22 cellular contexts compared by ENCODE assay signal in genomic region chr15:82532991-82533481, GRCh38. TPM values are rescaled to one million over a fixed set of nuclear protein-coding genes. Genes with fewer than 3 reads are reported as not detected.
DNase-seq lines count a peak whose midpoint lies in the region; ATAC-seq, FAIRE-seq and TF ChIP-seq lines count a peak whose summit lies in the region.
"Had no signal": no experiment of that assay in that cellular context is flagged by ENCODE, and none has a peak within 500 bp of the region (broad histone marks: within the 10 kb centered on the region; RNA-seq: fewer than 3 reads in every experiment).

No MANE protein-coding gene starts in this region.

- H3K36me3 ChIP-seq in HepG2 (replicated peaks in 1 of 2; ENCODE audit: control insufficient read depth in 1 of 2, insufficient read depth in 2 of 2, low read length in 2 of 2) (peaks cover 17 to 37% of the 10 kb centered on the region in 2 experiments), right lobe of liver (peaks cover 6 to 33% (median 19%) of the 10 kb centered on the region in 4 donors), upper lobe of left lung (peaks cover 20 to 53% (median 34%) of the 10 kb centered on the region in 4 donors), tibial artery (peaks cover 36 to 54% (median 51%) of the 10 kb centered on the region in 3 donors)

- no peaks in the 10 kb centered on the region for H3K9me3 Mint-ChIP-seq in activated CD4-positive, alpha-beta T cell treated with anti-CD3 and anti-CD28 coated beads, Interleukin-2, amount 10 ng/mL, durations not matched to agents 24 days and 14 days
- H3K9me3 Mint-ChIP-seq: CD4-positive, alpha-beta memory T cell had no signal

- POLR2A ChIA-PET in HepG2 (lab: Yijun Ruan, JAX): no interaction called here
- POLR2A ChIA-PET in GM10248 (lab: Yijun Ruan, JAX): interaction anchor here (0.6 kb wide), 1 partner anchor 221 kb away, joined by 4 read pairs; no protein-coding TSS in a partner anchor

- TF ChIP-seq RAD21 in HepG2 (CRISPR knock-in tag; IDR thresholded peaks at IDR 0.05): no peak

- in situ Hi-C loops in HepG2 (cut with HindIII; ENCODE audit: extremely low pct_ligation_motif_present, low pct_unique_long_range_greater_than_20kb): no loop called here

- H3K4me3 ChIP-seq in HepG2 (replicated peaks in 1 of 3; ENCODE audit: insufficient read depth in 1 of 3, low read depth in 2 of 3, low read length in 3 of 3) (no peak overlapping the region), right lobe of liver (no peak overlapping the region), upper lobe of left lung (no peak overlapping the region), tibial artery (no peak overlapping the region)

- H3K27me3 Mint-ChIP-seq in activated CD4-positive, alpha-beta T cell treated with anti-CD3 and anti-CD28 coated beads, Interleukin-2, amount 10 ng/mL, durations not matched to agents 24 days and 14 days: peaks cover 3% of the 10 kb centered on the region
- H3K27me3 Mint-ChIP-seq: CD4-positive, alpha-beta memory T cell had no signal

- no TSS peak for BruUV-seq in HepG2 (replicated peaks; lab: Mats Ljungman, UMichigan)

- H2AFZ ChIP-seq in HepG2 (ENCODE audit: low read length): no peak overlapping the region

- TF ChIP-seq EP300 in HepG2 (IDR thresholded peaks at IDR 0.05; ENCODE audit: low read depth in 2 of 2, low read length in 2 of 2) (no peak), HepG2 (CRISPR knock-in tag; IDR thresholded peaks at IDR 0.05; ENCODE audit: borderline replicate concordance) (no peak), upper lobe of left lung (IDR thresholded peaks at IDR 0.05) (no peak)

- H3K36me3 Mint-ChIP-seq in activated CD4-positive, alpha-beta T cell treated with anti-CD3 and anti-CD28 coated beads, Interleukin-2, amount 10 ng/mL, durations not matched to agents 24 days and 14 days (ENCODE audit: low read depth): peaks cover 43% of the 10 kb centered on the region

- peak; percentile 19 for ATAC-seq in HepG2
- ATAC-seq in right lobe of liver: no peak
- ATAC-seq in upper lobe of left lung (ENCODE audit: low FRiP score in 2 of 2): peak in 1 of 2 donors; percentile 60

- no peak overlapping the region for H3K9ac ChIP-seq in HepG2 (ENCODE audit: insufficient read depth, low read depth, low read length)

- CTCF ChIA-PET in HepG2 (lab: Yijun Ruan, JAX; ENCODE audit: low intra/inter-chr PET ratio, low total read pairs) (no interaction called here), GM10248 (lab: Yijun Ruan, JAX) (interaction anchor here (1.1 to 2.8 kb wide), 3 partner anchors 19 to 467 kb away, joined by 3 to 20 read pairs (median 3); no protein-coding TSS in a partner anchor)

- H3K27ac ChIP-seq in HepG2 (ENCODE audit: extremely low read length, insufficient read depth, low read length) (no peak overlapping the region), right lobe of liver (no peak overlapping the region), epithelial cell of prostate (peak overlapping the region; percentile 47), upper lobe of left lung (no peak overlapping the region), tibial artery (no peak overlapping the region)

- no peak overlapping the region for H3K4me2 ChIP-seq in HepG2 (ENCODE audit: low read depth, low read length)

- TF ChIP-seq POLR2A in HepG2 (IDR thresholded peaks at IDR 0.05; ENCODE audit: insufficient read depth in 1 of 2, low read depth in 2 of 2, low read length in 2 of 2) (no peak), right lobe of liver (IDR thresholded peaks at IDR 0.05) (no peak), upper lobe of left lung (IDR thresholded peaks at IDR 0.05) (no peak)

- H3K79me2 ChIP-seq in HepG2 (ENCODE audit: insufficient read depth, low read length): peaks cover 4% of the 10 kb centered on the region

- no peak overlapping the region for H3K27ac Mint-ChIP-seq in activated CD4-positive, alpha-beta T cell treated with anti-CD3 and anti-CD28 coated beads, Interleukin-2, amount 10 ng/mL, durations not matched to agents 24 days and 14 days
- H3K27ac Mint-ChIP-seq: CD4-positive, alpha-beta memory T cell had no signal

- DNase-seq in activated CD4-positive, alpha-beta T cell treated with anti-CD3 and anti-CD28 coated beads, Interleukin-2, amount 10 ng/mL, durations not matched to agents 24 days and 14 days: peak; percentile 56
- no peak for DNase-seq in activated CD4-positive, alpha-beta T cell treated with anti-CD3 and anti-CD28 coated beads, Interleukin-2, amount 50 U/mL, for 1 hour
- DNase-seq in HepG2 (ENCODE audit: low spot score): no peak
- no peak for DNase-seq in right lobe of liver
- no peak for DNase-seq in epithelial cell of prostate (ENCODE audit: low read depth, low spot score)
- DNase-seq in upper lobe of left lung: peak; percentile 12 to 63
- no peak for DNase-seq in tibial artery
- no peak for DNase-seq in GM10248 (ENCODE audit: extremely low spot score)
- DNase-seq: 8988T; BE2C; Calu3; CD4-positive, alpha-beta memory T cell; DMS53; EL; GOT3; KG1; NCI-H1417; NCI-H187; NCI-H2227 treated with DMSO at 0.1 percent for 48 hours; NCI-H510A treated with DMSO at 0.1 percent for 48 hours; NCI-H774; SIG-M5 had no signal

- H3K9me3 ChIP-seq in HepG2 (ENCODE audit: low read length) (no peaks in the 10 kb centered on the region), right lobe of liver (no peaks in the 10 kb centered on the region), upper lobe of left lung (no peaks in the 10 kb centered on the region), tibial artery (no peaks in the 10 kb centered on the region)
- H3K9me3 ChIP-seq: BE2C had no signal

- 90% methylated on average over 6 of the region's 15 CpGs for WGBS in HepG2 (ENCODE audit: low lambda C conversion rate)
- 94% methylated on average over 6 of the region's 15 CpGs for WGBS in right lobe of liver (ENCODE audit: insufficient coverage, low coverage, low lambda C conversion rate, missing lambda C conversion rate)
- 92 to 93% methylated on average over 11 to 15 of the region's 15 CpGs for WGBS in upper lobe of left lung, 2 donors

- H3K4me1 ChIP-seq in HepG2 (ENCODE audit: insufficient read depth, low read length): peaks cover 25% of the 10 kb centered on the region
- H3K4me1 ChIP-seq in right lobe of liver: peaks cover 0 to 9% (median 0%) of the 10 kb centered on the region in 4 donors
- H3K4me1 ChIP-seq in upper lobe of left lung: peaks cover 6 to 21% (median 13%) of the 10 kb centered on the region in 4 donors
- H3K4me1 ChIP-seq in tibial artery: peaks cover 0 to 20% (median 5%) of the 10 kb centered on the region in 4 donors
- H3K4me1 ChIP-seq: BE2C had no signal

- H3K27me3 ChIP-seq in HepG2 (ENCODE audit: control insufficient read depth in 1 of 2, insufficient read depth in 2 of 2, low read length in 2 of 2): no peaks in the 10 kb centered on the region
- no peaks in the 10 kb centered on the region for H3K27me3 ChIP-seq in right lobe of liver
- no peaks in the 10 kb centered on the region for H3K27me3 ChIP-seq in upper lobe of left lung
- H3K27me3 ChIP-seq in tibial artery: no peaks in the 10 kb centered on the region
- H3K27me3 ChIP-seq: BE2C had no signal

- H4K20me1 ChIP-seq in HepG2 (ENCODE audit: insufficient read depth, low read length): peaks cover 26% of the 10 kb centered on the region

- no peak for FAIRE-seq in HepG2 (lab: Jason Lieb, UNC)

- no peak overlapping the region for H3K4me3 Mint-ChIP-seq in activated CD4-positive, alpha-beta T cell treated with anti-CD3 and anti-CD28 coated beads, Interleukin-2, amount 10 ng/mL, durations not matched to agents 24 days and 14 days
- H3K4me3 Mint-ChIP-seq: CD4-positive, alpha-beta memory T cell had no signal

- intact Hi-C loops in activated CD4-positive, alpha-beta T cell treated with anti-CD3 and anti-CD28 coated beads, Interleukin-2, amount 10 ng/mL, durations not matched to agents 24 days and 14 days (cut with micrococcal nuclease): loop anchor here (5.0 kb wide), 1 partner anchor 469 kb away; no protein-coding TSS in a partner anchor
- intact Hi-C loops in HepG2 (cut with micrococcal nuclease; ENCODE audit: unreplicated experiment): no loop called here
- intact Hi-C loops in right lobe of liver (cut with DNase I): no loop called here
- intact Hi-C loops in tibial artery (cut with DNase I; ENCODE audit: low total_unique reads): no loop called here

- H3K4me1 Mint-ChIP-seq in activated CD4-positive, alpha-beta T cell treated with anti-CD3 and anti-CD28 coated beads, Interleukin-2, amount 10 ng/mL, durations not matched to agents 24 days and 14 days: peaks cover 29% of the 10 kb centered on the region

- no peak for TF ChIP-seq CTCF in HepG2 (CRISPR knock-in tag; IDR thresholded peaks at IDR 0.05)
- TF ChIP-seq CTCF in right lobe of liver (IDR thresholded peaks at IDR 0.05): no peak
- TF ChIP-seq CTCF in upper lobe of left lung (IDR thresholded peaks at IDR 0.05): no peak
- TF ChIP-seq CTCF in tibial artery (IDR thresholded peaks at IDR 0.05): no peak
- TF ChIP-seq CTCF in GM10248 (IDR thresholded peaks at IDR 0.05; ENCODE audit: control extremely low read depth, extremely low read depth, low read depth, missing control alignments): no peak

RNA-seq across cellular contexts. Expression of gene RPS17, which starts 7.2 kb away (rescaled TPM):
- total RNA-seq in activated CD4-positive, alpha-beta T cell treated with anti-CD3 and anti-CD28 coated beads, Interleukin-2, amount 10 ng/mL, durations not matched to agents 24 days and 14 days: 2,675 and 2,728 TPM in 2 replicates
- 2,570 and 3,054 TPM in 2 replicates for total RNA-seq in HepG2 (2016; rRNA removed; fragmentation: Illumina TruSeq; extraction: Trizol)
- 4,994 and 5,490 TPM in 2 replicates for total RNA-seq in HepG2 (2016; cell fraction: cytosol; rRNA removed; fragmentation: Illumina TruSeq; extraction: Trizol; ENCODE audit: low read depth)
- total RNA-seq in HepG2 (2016; cell fraction: insoluble cytoplasmic fraction; rRNA removed; fragmentation: Illumina TruSeq; extraction: Trizol): 2,663 and 3,313 TPM in 2 replicates
- total RNA-seq in HepG2 (2016; cell fraction: membrane; rRNA removed; fragmentation: Illumina TruSeq; extraction: Trizol): 7,031 and 7,209 TPM in 2 replicates
- 929 and 985 TPM in 2 replicates for total RNA-seq in HepG2 (2016; cell fraction: nucleus; rRNA removed; fragmentation: Illumina TruSeq; extraction: Trizol)
- 4,585 and 5,021 TPM in 2 replicates for polyA plus RNA-seq in HepG2 (2011; rRNA removed)
- 5,951 and 6,864 TPM in 2 replicates for polyA plus RNA-seq in HepG2 (2011; cell fraction: cytosol; rRNA removed)
- polyA plus RNA-seq in HepG2 (2011; cell fraction: nucleus; rRNA removed): 896 and 981 TPM in 2 replicates
- polyA plus RNA-seq in HepG2 (2012): 4,134 and 4,528 TPM in 2 replicates
- 6,185 and 6,219 TPM in 2 replicates for polyA plus RNA-seq in HepG2 (2016; cell fraction: cytosol; fragmentation: Illumina TruSeq; extraction: Trizol; ENCODE audit: low read depth)
- polyA plus RNA-seq in HepG2 (2016; cell fraction: insoluble cytoplasmic fraction; fragmentation: Illumina TruSeq; extraction: Trizol; ENCODE audit: low read depth): 3,184 and 3,595 TPM in 2 replicates
- polyA plus RNA-seq in HepG2 (2016; cell fraction: membrane; fragmentation: Illumina TruSeq; extraction: Trizol; ENCODE audit: low read depth): 6,729 and 7,315 TPM in 2 replicates
- polyA plus RNA-seq in HepG2 (2016; cell fraction: nucleus; fragmentation: Illumina TruSeq; extraction: Trizol; ENCODE audit: insufficient read depth, low read depth): 1,646 and 1,776 TPM in 2 replicates
- 329 and 1,099 TPM in 2 replicates for polyA minus RNA-seq in HepG2 (2011; rRNA and poly(A)+ RNA removed; ENCODE audit: low replicate concordance)
- 571 and 625 TPM in 2 replicates for polyA minus RNA-seq in HepG2 (2011; cell fraction: cytosol; rRNA and poly(A)+ RNA removed)
- 313 and 389 TPM in 2 replicates for polyA minus RNA-seq in HepG2 (2011; cell fraction: nucleus; rRNA and poly(A)+ RNA removed)
- 100 to 1,000 TPM; 503 to 807 (median 550) TPM for total RNA-seq in right lobe of liver
- total RNA-seq in upper lobe of left lung: 1,000 to 10,000 TPM in 4 of 6 donors, 100 to 1,000 TPM in 2; 299 to 1,601 (median 1,108) TPM

Comparison
In these comparisons a context has a peak if more than half of its experiments do, and no peak if none do; other contexts are left out.
1. DNase-seq: peak in activated CD4-positive, alpha-beta T cell treated with anti-CD3 and anti-CD28 coated beads, Interleukin-2, amount 10 ng/mL, durations not matched to agents 24 days and 14 days (single experiment) and upper lobe of left lung (2 of 2); none in activated CD4-positive, alpha-beta T cell treated with anti-CD3 and anti-CD28 coated beads, Interleukin-2, amount 50 U/mL, for 1 hour (single experiment), HepG2 (single experiment), right lobe of liver (0 of 3), epithelial cell of prostate (single experiment), tibial artery (0 of 2) and GM10248 (single experiment).